23 cellular contexts compared by ENCODE assay signal in the genomic region with DNA sequence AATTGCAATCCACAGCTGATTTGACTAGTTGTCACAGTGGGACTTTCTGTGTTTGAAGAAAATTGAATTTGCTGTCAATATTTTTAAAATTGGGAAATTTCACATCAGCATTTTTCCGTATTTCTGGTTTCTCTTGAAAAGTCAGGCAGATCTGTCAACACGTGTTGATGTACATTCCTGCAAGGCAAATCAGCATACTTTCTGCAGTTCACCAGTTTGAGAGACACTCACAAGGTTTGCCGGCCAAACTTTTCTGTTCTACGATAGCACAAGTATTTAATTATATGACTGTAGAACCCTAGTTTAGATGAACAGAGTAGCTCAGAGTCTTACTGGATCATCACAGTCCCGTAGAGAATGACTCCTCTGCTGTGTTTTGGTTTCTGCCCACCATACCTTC.
"Had no signal": no experiment of that assay in that cellular context is flagged by ENCODE, and none has a peak within 500 bp of the region (broad histone marks: within the 10 kb centered on the region; RNA-seq: fewer than 3 reads in every experiment).

No MANE protein-coding gene starts in this region.

- H3K36me3 ChIP-seq: heart right ventricle, left lung, thyroid gland had no signal

- H3K9me3 ChIP-seq: body of pancreas, heart right ventricle, left lung, thyroid gland had no signal

- H3K27ac ChIP-seq: body of pancreas, heart right ventricle, left lung, thyroid gland had no signal

- H3K4me1 ChIP-seq: heart right ventricle, left lung had no signal

- H3K27me3 ChIP-seq: body of pancreas, left lung, thyroid gland had no signal

- FAIRE-seq: colon, kidney, urothelium cell line had no signal

- H3K4me3 ChIP-seq: body of pancreas, heart right ventricle, left lung, lung, thyroid gland had no signal

- DNase-seq: activated B cell treated with CpG ODN at 0.5 μM for 24 hours; activated CD4-positive, alpha-beta T cell treated with anti-CD3 and anti-CD28 coated beads for 36 hours; activated CD4-positive, alpha-beta T cell treated with anti-CD3 and anti-CD28 coated beads, Interleukin-2, amount 50 U/mL, for 4 hours; activated effector memory CD4-positive, alpha-beta T cell treated with Interleukin-2 at 50 U/mL for 16 hours; activated naive CD4-positive, alpha-beta T cell treated with anti-CD3 and anti-CD28 coated beads, Interleukin-2, amount 10 ng/mL, durations not matched to agents 7 days and 5 days; activated T-cell treated with anti-CD3 and anti-CD28 coated beads, Interleukin-2, amount 50 U/mL, for 48 hours; body of pancreas; central memory CD4-positive, alpha-beta T cell; effector memory CD4-positive, alpha-beta T cell; heart right ventricle; kidney; left lung; midbrain; natural killer cell; stimulated activated CD4-positive, alpha-beta T cell treated with anti-CD3 and anti-CD28 coated beads, Interleukin-12 subunit alpha, Interleukin-12 subunit beta, amount 100 ng/mL, for 4 hours; stimulated activated CD4-positive, alpha-beta T cell treated with anti-CD3 and anti-CD28 coated beads, Interleukin-4, amount 100 ng/mL, for 4 hours; substantia nigra; T1000; thyroid gland had no signal

- ATAC-seq: activated CD4-positive, alpha-beta T cell treated with anti-CD3 and anti-CD28 coated beads for 36 hours; body of pancreas; esophagus mucosa; heart right ventricle; natural killer cell had no signal
